ENCODE assay signal across 1 cellular context in genomic region chr10:69843923-69844322, GRCh38.
TF ChIP-seq lines count a peak whose summit lies in the region.

No MANE protein-coding gene starts in this region.

TF ChIP-seq in HepG2, 621 proteins besides CTCF, POLR2A, EP300 and RAD21 (continued from another document):
- TF ChIP-seq ZNF280B (CRISPR knock-in tag; IDR thresholded peaks at IDR 0.05; ENCODE audit: borderline replicate concordance), result no peak
- TF ChIP-seq ZFP36 (IDR thresholded peaks at IDR 0.05; ENCODE audit: borderline replicate concordance, low read depth, low read length, partially characterized antibody), result peak; percentile 45
- no peak for TF ChIP-seq KDM5A (IDR thresholded peaks at IDR 0.05; ENCODE audit: borderline replicate concordance, low read length)
- no peak for TF ChIP-seq JUN (CRISPR knock-in tag; IDR thresholded peaks at IDR 0.05)
- no peak for TF ChIP-seq STAT6 (CRISPR knock-in tag; IDR thresholded peaks at IDR 0.05; ENCODE audit: borderline replicate concordance)
